21 cellular contexts compared by ENCODE assay signal in genomic region chr6:20437639-20438038, GRCh38. TPM values are rescaled to one million over a fixed set of nuclear protein-coding genes. Genes with fewer than 3 reads are reported as not detected.
DNase-seq lines count a peak whose midpoint lies in the region; ATAC-seq and TF ChIP-seq lines count a peak whose summit lies in the region.
"Had no signal": no experiment of that assay in that cellular context is flagged by ENCODE, and none has a peak within 500 bp of the region (broad histone marks: within the 10 kb centered on the region; RNA-seq: fewer than 3 reads in every experiment).

No MANE protein-coding gene starts in this region.

- POLR2A ChIA-PET in HEK293 (lab: Yijun Ruan, JAX): interaction anchor here (1.4 kb wide), 1 partner anchor 32 kb away, joined by 8 read pairs; no protein-coding TSS in a partner anchor

- intact Hi-C loops in natural killer cell (cut with micrococcal nuclease): no loop called here

- H3K36me3 Mint-ChIP-seq in effector memory CD8-positive, alpha-beta T cell (ENCODE audit: insufficient read depth): peaks cover 10% of the 10 kb centered on the region
- H3K36me3 Mint-ChIP-seq in natural killer cell: peaks cover 8% of the 10 kb centered on the region

- CTCF ChIA-PET in HEK293 (lab: Yijun Ruan, JAX): interaction anchor here (0.5 kb wide), 1 partner anchor 9 kb away, joined by 3 read pairs; no protein-coding TSS in a partner anchor

- H3K4me3 ChIP-seq in HEK293 (ENCODE audit: low read depth, low read length) (no peak overlapping the region), neutrophil (ENCODE audit: low read depth in 1 of 2, low read length in 1 of 2) (no peak overlapping the region)

- peaks cover 11 to 24% of the 10 kb centered on the region in 2 experiments for H3K36me3 ChIP-seq in HEK293 (ENCODE audit: control insufficient read depth in 2 of 2, insufficient read depth in 1 of 2, low read length in 2 of 2)
- H3K36me3 ChIP-seq in neutrophil: no peaks in the 10 kb centered on the region

- no peak overlapping the region for H3K27ac Mint-ChIP-seq in effector memory CD8-positive, alpha-beta T cell
- peak overlapping the region in 1 of 2 donors; percentile 9 for H3K27ac Mint-ChIP-seq in natural killer cell
- H3K27ac Mint-ChIP-seq: CD4-positive, CD25-positive, alpha-beta regulatory T cell; HFFc6; IgD-negative memory B cell had no signal

- TF ChIP-seq CTCF in HEK293 (tag by site-specific recombination; IDR thresholded peaks at IDR 0.05) (no peak), neutrophil (IDR thresholded peaks at IDR 0.05) (no peak), natural killer cell (IDR thresholded peaks at IDR 0.05) (no peak)

- H3K27me3 Mint-ChIP-seq in effector memory CD8-positive, alpha-beta T cell: no peaks in the 10 kb centered on the region
- H3K27me3 Mint-ChIP-seq in natural killer cell (ENCODE audit: low read depth in 2 of 2): no peaks in the 10 kb centered on the region
- H3K27me3 Mint-ChIP-seq: CD4-positive, CD25-positive, alpha-beta regulatory T cell; CD8-positive, alpha-beta memory T cell; IgD-negative memory B cell had no signal

- H3K9me3 Mint-ChIP-seq in effector memory CD8-positive, alpha-beta T cell: peaks cover 0 to 2% of the 10 kb centered on the region in 2 donors
- H3K9me3 Mint-ChIP-seq in natural killer cell: no peaks in the 10 kb centered on the region

- H3K4me3 Mint-ChIP-seq in effector memory CD8-positive, alpha-beta T cell: no peak overlapping the region
- no peak overlapping the region for H3K4me3 Mint-ChIP-seq in natural killer cell
- H3K4me3 Mint-ChIP-seq: CD4-positive, CD25-positive, alpha-beta regulatory T cell; CD8-positive, alpha-beta memory T cell; HFFc6 had no signal

- peak; percentile 34 for DNase-seq in left kidney (ENCODE audit: low read depth, low spot score)
- DNase-seq in effector memory CD8-positive, alpha-beta T cell: no peak
- DNase-seq in natural killer cell: no peak
- DNase-seq: ACHN; BE2C; C1 segment of cervical spinal cord; CD4-positive, CD25-positive, alpha-beta regulatory T cell; CD8-positive, alpha-beta memory T cell; COR-L47; DMS153; DMS79; GF-D8; HCEC 1CT; HFFc6; KBM-7 had no signal

- H3K27me3 ChIP-seq in neutrophil: no peaks in the 10 kb centered on the region
- H3K27me3 ChIP-seq: BE2C had no signal

- H3K4me1 Mint-ChIP-seq in effector memory CD8-positive, alpha-beta T cell (ENCODE audit: low read depth in 2 of 2): peaks cover 9 to 52% of the 10 kb centered on the region in 2 donors
- peaks cover 20 to 28% of the 10 kb centered on the region in 2 donors for H3K4me1 Mint-ChIP-seq in natural killer cell

- H3K4me1 ChIP-seq in HEK293 (ENCODE audit: control insufficient read depth, insufficient read depth, low read length): peaks cover 3% of the 10 kb centered on the region
- no peaks in the 10 kb centered on the region for H3K4me1 ChIP-seq in neutrophil (ENCODE audit: control insufficient read depth in 1 of 2, insufficient read depth in 1 of 2, low read depth in 1 of 2, low read length in 1 of 2)
- H3K4me1 ChIP-seq: BE2C had no signal

- H3K27ac ChIP-seq in HEK293 (ENCODE audit: extremely low read depth, low read depth, low read length) (no peak overlapping the region), neutrophil (peak overlapping the region; percentile 14)

- H3K9me3 ChIP-seq in HEK293 (ENCODE audit: control insufficient read depth, insufficient read depth, low read depth, low read length) (no peaks in the 10 kb centered on the region), neutrophil (no peaks in the 10 kb centered on the region)
- H3K9me3 ChIP-seq: BE2C had no signal

- ATAC-seq in GM18502 (IDR thresholded peaks at IDR 0.05; ENCODE audit: poor library complexity, unreplicated experiment): peak; percentile 10
- no peak for ATAC-seq in effector memory CD8-positive, alpha-beta T cell (replicated peaks)
- ATAC-seq in GM18519 (IDR thresholded peaks at IDR 0.05; ENCODE audit: low FRiP score, unreplicated experiment): no peak
- ATAC-seq in natural killer cell: no peak
- ATAC-seq: HepG2 had no signal

TF ChIP-seq in HEK293, 187 proteins besides CTCF, POLR2A, EP300 and RAD21:
- TF ChIP-seq REST (tag by site-specific recombination; IDR thresholded peaks at IDR 0.05) (no peak), ELK4 (IDR thresholded peaks at IDR 0.05; ENCODE audit: borderline replicate concordance, low read depth, low read length) (no peak), ZFP37 (tag by site-specific recombination; IDR thresholded peaks at IDR 0.05) (peak; percentile 98), ZNF174 (tag by site-specific recombination; IDR thresholded peaks at IDR 0.05) (no peak)

RNA-seq across cellular contexts. Expression of gene E2F3, which starts 36.0 kb away (rescaled TPM):
- total RNA-seq in natural killer cell: 10 to 100 TPM in 2 of 3 donors, 1 to 10 TPM in 1; 8.2 to 14.7 (median 12.2) TPM
